ENCODE assay signal across 23 cellular contexts in genomic region chr16:53766304-53767016, GRCh38.
DNase-seq lines count a peak whose midpoint lies in the region; ATAC-seq and TF ChIP-seq lines count a peak whose summit lies in the region.
"Had no signal": no experiment of that assay in that cellular context is flagged by ENCODE, and none has a peak within 500 bp of the region (broad histone marks: within the 10 kb centered on the region; RNA-seq: fewer than 3 reads in every experiment).

No MANE protein-coding gene starts in this region.

- no TSS peak for BruUV-seq in PC-3 (replicated peaks; lab: Mats Ljungman, UMichigan)

- no peak for TF ChIP-seq POLR2A in GM18505 (IDR thresholded peaks at IDR 0.05; ENCODE audit: borderline replicate concordance, extremely low read depth, insufficient read depth, insufficient read length)

- H3F3A ChIP-seq in PC-3 (ENCODE audit: low read length, unreplicated experiment), result peaks cover 7% of the 10 kb centered on the region

- peak overlapping the region; percentile 14; the same call in 1 of the 2 replicates for H3K4me2 ChIP-seq in PC-3 (ENCODE audit: low read length)

- no peaks in the 10 kb centered on the region for H3K27me3 ChIP-seq in PC-3 (ENCODE audit: low read length)
- H3K27me3 ChIP-seq: breast epithelium, neutrophil, testis had no signal

- no peaks in the 10 kb centered on the region for H3K9me2 ChIP-seq in PC-3 (replicated peaks; ENCODE audit: low read length)

- DNase-seq in ELR (ENCODE audit: low read depth) (peak; percentile 35), PC-3 (peak; percentile 52), choroid plexus epithelial cell (ENCODE audit: low read depth) (peak; percentile 75), amygdala (lab: John Stamatoyannopoulos, UW) (no peak), NOMO-1 treated with dmso at 0.1 percent for 144 hours (lab: John Stamatoyannopoulos, UW; ENCODE audit: unreplicated experiment) (no peak)
- DNase-seq: CD4-positive, alpha-beta memory T cell; DMS79; immature natural killer cell; lower lobe of right lung; NCI-H1436 treated with DMSO at 0.1 percent for 48 hours; NCI-H524; stimulated activated CD4-positive, alpha-beta T cell treated with anti-CD3 and anti-CD28 coated beads, Interleukin-2, amount 100 ng/mL, for 48 hours; stimulated activated naive CD4-positive, alpha-beta T cell; testis had no signal

- H4K20me1 ChIP-seq in PC-3 (ENCODE audit: low read length), result no peaks in the 10 kb centered on the region

- CTCF ChIA-PET in PC-3 (lab: Charles Lee), result no interaction called here

- H2AFZ ChIP-seq in PC-3 (ENCODE audit: low read length), result no peak overlapping the region

- ATAC-seq in PC-3 (no peak), GM19351 (IDR thresholded peaks at IDR 0.05; ENCODE audit: unreplicated experiment) (no peak), GM18505 (IDR thresholded peaks at IDR 0.05; ENCODE audit: unreplicated experiment) (no peak)
- ATAC-seq: activated T-helper 17 cell treated with anti-CD3 and anti-CD28 coated beads, Interleukin-2, amount 50 U/mL, for 72 hours; GM12878; lower lobe of right lung; SK-N-SH treated with all-trans-retinoic acid at 6 μM for 48 hours had no signal

- no peaks in the 10 kb centered on the region for H3K36me3 ChIP-seq in PC-3 (ENCODE audit: low read depth, low read length)
- H3K36me3 ChIP-seq in mesodermal cell (ENCODE audit: control insufficient read depth, insufficient read depth, low read length), result no peaks in the 10 kb centered on the region
- H3K36me3 ChIP-seq: breast epithelium, lower lobe of right lung, neutrophil had no signal

- no peak overlapping the region for H3K9ac ChIP-seq in PC-3 (ENCODE audit: low read length)

- POLR2A ChIA-PET in PC-3 (lab: Charles Lee; ENCODE audit: unreplicated experiment), result no interaction called here

- peaks cover 36% of the 10 kb centered on the region for H3K79me2 ChIP-seq in PC-3 (ENCODE audit: low read length)

- intact Hi-C loops in PC-3 (cut with micrococcal nuclease), result no loop called here

- peak overlapping the region; percentile 27 for H3K27ac ChIP-seq in PC-3 (ENCODE audit: low read length)
- peak overlapping the region; percentile 81 for H3K27ac ChIP-seq in mesodermal cell (ENCODE audit: low read depth, low read length, severe bottlenecking)
- H3K27ac ChIP-seq: breast epithelium, lower lobe of right lung, neutrophil, RWPE1, testis had no signal

- no peaks in the 10 kb centered on the region for H3K9me3 ChIP-seq in PC-3 (ENCODE audit: low read length)
- no peaks in the 10 kb centered on the region for H3K9me3 ChIP-seq in mesodermal cell (ENCODE audit: control insufficient read depth, low read length)
- H3K9me3 ChIP-seq: breast epithelium, lower lobe of right lung, neutrophil, testis had no signal

- H3K4me3 ChIP-seq in PC-3 (ENCODE audit: low read length), result no peak overlapping the region
- H3K4me3 ChIP-seq in choroid plexus epithelial cell (ENCODE audit: low read depth, low read length), result no peak overlapping the region
- no peak overlapping the region for H3K4me3 ChIP-seq in mesodermal cell (ENCODE audit: extremely low read depth, insufficient read depth, low read length, poor library complexity, severe bottlenecking)
- H3K4me3 ChIP-seq: breast epithelium, GM12878, lower lobe of right lung, testis had no signal

- TF ChIP-seq CTCF in PC-3 (conservative IDR thresholded peaks at IDR 0.05; ENCODE audit: low read depth, low read length) (no peak), choroid plexus epithelial cell (conservative IDR thresholded peaks at IDR 0.05; ENCODE audit: low read depth, low read length) (no peak)

- peaks cover 43% of the 10 kb centered on the region for H3K4me1 ChIP-seq in PC-3 (ENCODE audit: insufficient read depth, low read length)
- H3K4me1 ChIP-seq in mesodermal cell (ENCODE audit: control insufficient read depth, insufficient read depth, low read length, poor library complexity, severe bottlenecking), result peaks cover 41% of the 10 kb centered on the region
- H3K4me1 ChIP-seq: breast epithelium had no signal

- WGBS in mesodermal cell (ENCODE audit: insufficient coverage in 2 of 2), 2 experiments, result 81 to 87% methylated on average over 8 to 10 of the region's 10 CpGs

Comparison
In these comparisons a context has a peak if more than half of its experiments do, and no peak if none do; other contexts are left out.
1. DNase-seq: peak in ELR (single experiment), PC-3 (single experiment) and choroid plexus epithelial cell (single experiment); none in amygdala (0 of 56) and NOMO-1 treated with dmso at 0.1 percent for 144 hours (single experiment).